ENCODE assay signal across 8 cellular contexts in the genomic region with DNA sequence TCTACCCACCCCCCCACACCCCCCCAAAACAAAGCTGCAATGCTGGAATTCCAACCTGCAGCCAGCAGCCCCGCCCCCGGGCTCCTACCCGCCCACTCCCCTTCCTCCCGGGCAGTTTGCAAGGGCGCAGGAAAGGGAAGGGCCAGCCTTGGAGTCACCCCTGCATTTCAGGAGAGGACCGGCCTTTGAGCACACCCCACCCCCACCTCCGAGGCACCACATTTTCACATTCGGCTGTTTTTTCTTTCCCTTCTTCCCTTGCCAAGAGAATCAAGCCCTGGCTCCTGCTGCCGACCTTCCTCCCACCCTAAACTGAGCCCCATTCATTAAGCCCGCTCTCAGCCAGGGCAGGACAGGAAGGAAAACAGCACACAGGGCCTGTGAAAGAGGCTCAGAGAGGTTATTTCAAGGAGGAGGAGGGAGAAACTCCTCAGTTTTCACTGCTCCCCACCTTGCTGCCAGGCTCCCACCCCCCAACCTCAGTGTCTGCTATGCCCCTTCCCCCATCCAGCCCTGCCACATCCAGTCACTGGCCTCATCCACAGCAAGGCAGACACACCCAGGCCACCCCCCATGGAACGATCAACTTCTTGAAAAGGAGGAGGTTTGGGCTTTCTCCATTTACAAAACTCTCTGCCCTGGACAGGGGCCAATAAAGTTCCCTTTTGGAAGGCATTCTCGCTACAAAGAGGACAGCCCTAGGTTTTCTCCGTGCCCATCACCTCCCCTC. TPM values are rescaled to one million over a fixed set of nuclear protein-coding genes. Genes with fewer than 3 reads are reported as not detected.
DNase-seq lines count a peak whose midpoint lies in the region; ATAC-seq, FAIRE-seq and TF ChIP-seq lines count a peak whose summit lies in the region.

No MANE protein-coding gene starts in this region.

- H3K36me3 Mint-ChIP-seq in activated T-helper 2 cell treated with anti-CD3 and anti-CD28 coated beads, Interferon-gamma antibody, Interleukin-2, Interleukin-4, amounts not matched to agents 10 μg/mL and 5 μg/mL and 100 μg/mL, durations not matched to agents 14 hours and 24 hours and 36 hours (ENCODE audit: low read depth): peaks cover 81% of the 10 kb centered on the region

- H3K4me1 Mint-ChIP-seq in activated T-helper 2 cell treated with anti-CD3 and anti-CD28 coated beads, Interferon-gamma antibody, Interleukin-2, Interleukin-4, amounts not matched to agents 10 μg/mL and 5 μg/mL and 100 μg/mL, durations not matched to agents 14 hours and 24 hours and 36 hours (ENCODE audit: low read depth): peaks cover 81% of the 10 kb centered on the region

- TF ChIP-seq POLR2A in GM12891 (IDR thresholded peaks at IDR 0.05; ENCODE audit: low read depth, low read length): no peak

- H3K9me3 Mint-ChIP-seq in activated T-helper 2 cell treated with anti-CD3 and anti-CD28 coated beads, Interferon-gamma antibody, Interleukin-2, Interleukin-4, amounts not matched to agents 10 μg/mL and 5 μg/mL and 100 μg/mL, durations not matched to agents 14 hours and 24 hours and 36 hours: no peaks in the 10 kb centered on the region

- H3K4me3 ChIP-seq in skeletal muscle cell (ENCODE audit: low read depth, low read length): peak overlapping the region; percentile 22

- DNase-seq in GM12891 (ENCODE audit: insufficient read length, low spot score) (no peak), left ventricle myocardium superior (peak; percentile 70), skeletal muscle cell (ENCODE audit: low read depth) (no peak), NOMO-1 treated with dmso at 0.1 percent for 144 hours (lab: John Stamatoyannopoulos, UW; ENCODE audit: unreplicated experiment) (no peak), kidney glomerular epithelial cell (lab: John Stamatoyannopoulos, UW) (no peak), NCI-H1930 (lab: John Stamatoyannopoulos, UW) (no peak)
- DNase-seq in activated T-helper 2 cell treated with anti-CD3 and anti-CD28 coated beads, Interferon-gamma antibody, Interleukin-2, Interleukin-4, amounts not matched to agents 10 μg/mL and 5 μg/mL and 100 μg/mL, durations not matched to agents 14 hours and 24 hours and 36 hours (ENCODE audit: low spot score): no peak
- DNase-seq in activated CD4-positive, alpha-beta T cell treated with anti-CD3 and anti-CD28 coated beads, Interleukin-2, amount 50 U/mL, for 1 hour: no peak

- peak overlapping the region; percentile 54 for H3K4me3 Mint-ChIP-seq in activated T-helper 2 cell treated with anti-CD3 and anti-CD28 coated beads, Interferon-gamma antibody, Interleukin-2, Interleukin-4, amounts not matched to agents 10 μg/mL and 5 μg/mL and 100 μg/mL, durations not matched to agents 14 hours and 24 hours and 36 hours (ENCODE audit: low read depth)

- H3K27ac Mint-ChIP-seq in activated T-helper 2 cell treated with anti-CD3 and anti-CD28 coated beads, Interferon-gamma antibody, Interleukin-2, Interleukin-4, amounts not matched to agents 10 μg/mL and 5 μg/mL and 100 μg/mL, durations not matched to agents 14 hours and 24 hours and 36 hours: peak overlapping the region; percentile 90

- no peaks in the 10 kb centered on the region for H3K27me3 Mint-ChIP-seq in activated T-helper 2 cell treated with anti-CD3 and anti-CD28 coated beads, Interferon-gamma antibody, Interleukin-2, Interleukin-4, amounts not matched to agents 10 μg/mL and 5 μg/mL and 100 μg/mL, durations not matched to agents 14 hours and 24 hours and 36 hours (ENCODE audit: low read depth)

- ATAC-seq in left ventricle myocardium superior: peak; percentile 43

- intact Hi-C loops in activated T-helper 2 cell treated with anti-CD3 and anti-CD28 coated beads, Interferon-gamma antibody, Interleukin-2, Interleukin-4, amounts not matched to agents 10 μg/mL and 5 μg/mL and 100 μg/mL, durations not matched to agents 14 hours and 24 hours and 36 hours (cut with micrococcal nuclease): loop anchor here (10.0 kb wide), 3 partner anchors 105 to 1345 kb away; a partner anchor contains a TSS
- intact Hi-C loops in left ventricle myocardium superior (cut with micrococcal nuclease): no loop called here

- FAIRE-seq in GM12891 (lab: Jason Lieb, UNC): peak; percentile 35

TF ChIP-seq in GM12891, 5 proteins besides CTCF, POLR2A, EP300 and RAD21:
- TF ChIP-seq PAX5 (IDR thresholded peaks at IDR 0.05; ENCODE audit: insufficient read depth, low read length, severe bottlenecking) (no peak), SPI1 (IDR thresholded peaks at IDR 0.05; ENCODE audit: low read depth, low read length) (no peak), POU2F2 (IDR thresholded peaks at IDR 0.05; ENCODE audit: low read depth, low read length) (no peak), TAF1 (IDR thresholded peaks at IDR 0.05; ENCODE audit: low read depth, low read length) (no peak), POLR2AphosphoS5 (IDR thresholded peaks at IDR 0.05; ENCODE audit: low read depth, low read length) (no peak)

RNA-seq across cellular contexts. Expression of a gene that starts 11.2 kb away (rescaled TPM):
- polyA plus RNA-seq in GM12891 (2012; ENCODE audit: low read depth, missing spikeins): 4.7 TPM
- 21.1 and 22.4 TPM in 2 replicates for total RNA-seq in activated T-helper 2 cell treated with anti-CD3 and anti-CD28 coated beads, Interferon-gamma antibody, Interleukin-2, Interleukin-4, amounts not matched to agents 10 μg/mL and 5 μg/mL and 100 μg/mL, durations not matched to agents 14 hours and 24 hours and 36 hours
- total RNA-seq in left ventricle myocardium superior: 13.8 TPM
